In genomic region chr11:2991477-2992233, GRCh38 we compare ENCODE assay signal across 8 cellular contexts. TPM values are rescaled to one million over a fixed set of nuclear protein-coding genes. Genes with fewer than 3 reads are reported as not detected.
DNase-seq lines count a peak whose midpoint lies in the region; ATAC-seq and TF ChIP-seq lines count a peak whose summit lies in the region.

No MANE protein-coding gene starts in this region.

- H3K36me3 ChIP-seq in iPS-20b (ENCODE audit: insufficient read depth, low read depth, low read length), result peaks cover 11% of the 10 kb centered on the region
- peaks cover 0 to 2% (median 0%) of the 10 kb centered on the region in 3 donors for H3K36me3 ChIP-seq in skeletal muscle tissue (ENCODE audit: control insufficient read depth in 3 of 3, insufficient read depth in 3 of 3, low read length in 3 of 3)

- H3K27ac ChIP-seq in iPS-20b (ENCODE audit: low read length) (peak overlapping the region; percentile 76), skeletal muscle tissue (ENCODE audit: low read depth, low read length) (peak overlapping the region; percentile 89)

- peak; percentile 65 for DNase-seq in activated naive CD4-positive, alpha-beta T cell treated with Interleukin-2 at 50 U/mL for 16 hours
- DNase-seq in activated naive CD4-positive, alpha-beta T cell treated with anti-CD3 and anti-CD28 coated beads, Interleukin-2, amount 50 U/mL, for 16 hours, result no peak
- DNase-seq in NCI-H1048 (lab: John Stamatoyannopoulos, UW) (peak; percentile 61), astrocyte of the spinal cord (ENCODE audit: low read depth, low spot score) (peak; percentile 51), DMS79 (lab: John Stamatoyannopoulos, UW) (no peak)

- H3K4me1 ChIP-seq in iPS-20b (ENCODE audit: insufficient read depth, low read length), result peaks cover 22% of the 10 kb centered on the region
- peaks cover 41 to 47% (median 44%) of the 10 kb centered on the region in 3 donors for H3K4me1 ChIP-seq in skeletal muscle tissue (ENCODE audit: control insufficient read depth in 3 of 3, insufficient read depth in 3 of 3, low read length in 3 of 3)

- ATAC-seq in HG02642 (IDR thresholded peaks at IDR 0.05; ENCODE audit: poor library complexity, unreplicated experiment), result peak; percentile 50

- no peaks in the 10 kb centered on the region for H3K9me3 ChIP-seq in iPS-20b (ENCODE audit: insufficient read depth, low read depth, low read length)
- H3K9me3 ChIP-seq in skeletal muscle tissue (ENCODE audit: control insufficient read depth in 3 of 3, low read length in 3 of 3), result no peaks in the 10 kb centered on the region

- in situ Hi-C loops in astrocyte of the spinal cord (cut with HindIII; ENCODE audit: low sequenced_read_pairs), result no loop called here

- no peak for TF ChIP-seq CTCF in astrocyte of the spinal cord (IDR thresholded peaks at IDR 0.05; ENCODE audit: low read depth, low read length)

- H3K4me3 ChIP-seq in astrocyte of the spinal cord (ENCODE audit: low read depth, low read length) (peak overlapping the region; percentile 92), iPS-20b (ENCODE audit: low read length) (peak overlapping the region; percentile 100), skeletal muscle tissue (ENCODE audit: low read length in 3 of 3) (peak overlapping the region; percentile 85 to 91 (median 88))

- H3K27me3 ChIP-seq in iPS-20b (ENCODE audit: insufficient read depth, low read length) (no peaks in the 10 kb centered on the region), skeletal muscle tissue (ENCODE audit: control insufficient read depth in 3 of 3, insufficient read depth in 3 of 3, low read length in 3 of 3) (no peaks in the 10 kb centered on the region)

- H3K9ac ChIP-seq in iPS-20b (ENCODE audit: low read depth, low read length), result peak overlapping the region; percentile 95
- H3K9ac ChIP-seq in skeletal muscle tissue (ENCODE audit: low read depth in 1 of 3, low read length in 3 of 3), result peak overlapping the region; percentile 88 to 94 (median 93)

RNA-seq across cellular contexts. Expression of gene NAP1L4, which starts 0.5 kb away (rescaled TPM):
- 148 TPM for total RNA-seq in skeletal muscle tissue

Comparison
In these comparisons a context has a peak if more than half of its experiments do, and no peak if none do; other contexts are left out.
1. DNase-seq: peak in activated naive CD4-positive, alpha-beta T cell treated with Interleukin-2 at 50 U/mL for 16 hours (single experiment), NCI-H1048 (single experiment) and astrocyte of the spinal cord (single experiment); none in activated naive CD4-positive, alpha-beta T cell treated with anti-CD3 and anti-CD28 coated beads, Interleukin-2, amount 50 U/mL, for 16 hours (single experiment) and DMS79 (single experiment).
2. Peak in every context shown above with its lines, with median percentiles within 50 percentile points of each other: H3K4me3 ChIP-seq.